10 cellular contexts compared by ENCODE assay signal in genomic region chr2:157840568-157841156, GRCh38. TPM values are rescaled to one million over a fixed set of nuclear protein-coding genes. Genes with fewer than 3 reads are reported as not detected.
DNase-seq lines count a peak whose midpoint lies in the region; ATAC-seq and TF ChIP-seq lines count a peak whose summit lies in the region.
"Had no signal": no experiment of that assay in that cellular context is flagged by ENCODE, and none has a peak within 500 bp of the region (broad histone marks: within the 10 kb centered on the region; RNA-seq: fewer than 3 reads in every experiment).

No MANE protein-coding gene starts in this region.

- DNase-seq in G401 (ENCODE audit: low spot score) (peak; percentile 81), RPMI7951 (ENCODE audit: low read depth) (peak; percentile 45), Right ventricle myocardium superior (peak; percentile 63), osteocyte (ENCODE audit: extremely low spot score, unreplicated experiment) (no peak), 8988T (no peak)
- no peak for DNase-seq in stimulated activated naive CD8-positive, alpha-beta T cell treated with anti-CD3 and anti-CD28 coated beads, Interleukin-15, Interleukin-2, amounts not matched to agents 100 U/mL and 50 U/mL, for 24 hours
- DNase-seq: activated CD4-positive, alpha-beta T cell treated with anti-CD3 and anti-CD28 coated beads for 4 hours; RPMI8226 had no signal

- H3K4me1 Mint-ChIP-seq in osteocyte (ENCODE audit: unreplicated experiment) = peaks cover 77% of the 10 kb centered on the region

- ATAC-seq in Right ventricle myocardium superior (ENCODE audit: poor library complexity) (peak; percentile 65), GM18867 (IDR thresholded peaks at IDR 0.05; ENCODE audit: unreplicated experiment) (no peak), HG03521 (IDR thresholded peaks at IDR 0.05; ENCODE audit: unreplicated experiment) (no peak)
- ATAC-seq in stimulated activated naive CD8-positive, alpha-beta T cell treated with anti-CD3 and anti-CD28 coated beads, Interleukin-15, Interleukin-2, amounts not matched to agents 100 U/mL and 50 U/mL, for 24 hours = no peak

- H3K4me3 Mint-ChIP-seq in osteocyte (ENCODE audit: unreplicated experiment) = no peak overlapping the region

- H3K36me3 Mint-ChIP-seq in osteocyte (ENCODE audit: unreplicated experiment) = peaks cover 6% of the 10 kb centered on the region

- TF ChIP-seq CTCF in osteocyte (IDR thresholded peaks at IDR 0.05) = no peak

- no peaks in the 10 kb centered on the region for H3K27me3 Mint-ChIP-seq in osteocyte (ENCODE audit: unreplicated experiment)

- H3K27ac Mint-ChIP-seq in osteocyte (ENCODE audit: unreplicated experiment) = peak overlapping the region; percentile 91

- intact Hi-C loops in Right ventricle myocardium superior (cut with DNase I) = no loop called here

- in situ Hi-C loops in G401 (cut with HindIII; ENCODE audit: low sequenced_read_pairs) = no loop called here

- H3K9me3 Mint-ChIP-seq in osteocyte (ENCODE audit: unreplicated experiment) = no peaks in the 10 kb centered on the region

RNA-seq across cellular contexts. Expression of gene ACVR1, which starts 35.5 kb away (rescaled TPM):
- total RNA-seq in G401 (2014; rRNA removed; shearing (Covaris generic)) = 1.6 and 1.9 TPM in 2 replicates
- 28.5 and 33.6 TPM in 2 replicates for total RNA-seq in RPMI7951 (2014; rRNA removed; shearing (Covaris generic))
- total RNA-seq in Right ventricle myocardium superior = 28.9 TPM
- total RNA-seq in osteocyte = 59.5 and 66.6 TPM in 2 replicates

Comparison
In these comparisons a context has a peak if more than half of its experiments do, and no peak if none do; other contexts are left out.
1. DNase-seq: peak in G401 (single experiment), RPMI7951 (single experiment) and Right ventricle myocardium superior (single experiment); none in osteocyte (single experiment), stimulated activated naive CD8-positive, alpha-beta T cell treated with anti-CD3 and anti-CD28 coated beads, Interleukin-15, Interleukin-2, amounts not matched to agents 100 U/mL and 50 U/mL, for 24 hours (single experiment) and 8988T (single experiment).
2. RNA of gene ACVR1, which starts 35.5 kb away (total RNA-seq): 59.5 to 66.6 TPM in osteocyte, 28.5 to 33.6 TPM in RPMI7951 and 28.9 TPM in Right ventricle myocardium superior (single experiment); 1.6 to 1.9 TPM in G401; every median in the first group is over 10 times any median in the second.